Comparison of ENCODE assay signal across 14 cellular contexts in genomic region chr1:201335174-201335870, GRCh38. TPM values are rescaled to one million over a fixed set of nuclear protein-coding genes. Genes with fewer than 3 reads are reported as not detected.
"Had no signal": no experiment of that assay in that cellular context is flagged by ENCODE, and none has a peak within 500 bp of the region (broad histone marks: within the 10 kb centered on the region; RNA-seq: fewer than 3 reads in every experiment).

No MANE protein-coding gene starts in this region.

- DNase-seq: hypothalamus; mucosa of descending colon; naive thymus-derived CD8-positive, alpha-beta T cell; occipital lobe; tibial artery had no signal

- H3K27me3 Mint-ChIP-seq: activated naive CD4-positive, alpha-beta T cell treated with anti-CD3 and anti-CD28 coated beads, Interleukin-2, amount 50 U/mL, for 24 hours had no signal

- H3K9me3 ChIP-seq: mucosa of descending colon, tibial artery had no signal

- H3K36me3 Mint-ChIP-seq: activated naive CD4-positive, alpha-beta T cell treated with anti-CD3 and anti-CD28 coated beads, Interleukin-2, amount 50 U/mL, for 24 hours; brain; naive thymus-derived CD8-positive, alpha-beta T cell had no signal

- H3K36me3 ChIP-seq: tibial artery had no signal

- H3K27me3 ChIP-seq: dorsolateral prefrontal cortex, tibial artery had no signal

- H3K9me3 Mint-ChIP-seq: activated naive CD4-positive, alpha-beta T cell treated with anti-CD3 and anti-CD28 coated beads, Interleukin-2, amount 50 U/mL, for 24 hours; naive thymus-derived CD8-positive, alpha-beta T cell had no signal

- H3K4me3 ChIP-seq: dorsolateral prefrontal cortex, mucosa of descending colon, tibial artery had no signal

- H3K4me1 Mint-ChIP-seq: activated naive CD4-positive, alpha-beta T cell treated with anti-CD3 and anti-CD28 coated beads, Interleukin-2, amount 50 U/mL, for 24 hours; naive thymus-derived CD8-positive, alpha-beta T cell had no signal

- H3K4me1 ChIP-seq: tibial artery had no signal

- H3K27ac Mint-ChIP-seq: activated naive CD4-positive, alpha-beta T cell treated with anti-CD3 and anti-CD28 coated beads, Interleukin-2, amount 50 U/mL, for 24 hours; naive thymus-derived CD8-positive, alpha-beta T cell had no signal

- H3K27ac ChIP-seq: dorsolateral prefrontal cortex, tibial artery had no signal

- H3K4me3 Mint-ChIP-seq: activated naive CD4-positive, alpha-beta T cell treated with anti-CD3 and anti-CD28 coated beads, Interleukin-2, amount 50 U/mL, for 24 hours; brain; naive thymus-derived CD8-positive, alpha-beta T cell had no signal

- ATAC-seq: activated CD4-positive, CD25-positive, alpha-beta regulatory T cell treated with anti-CD3 and anti-CD28 coated beads, Interleukin-2, amount 50 U/mL, for 24 hours; mucosa of descending colon; naive thymus-derived CD8-positive, alpha-beta T cell had no signal

RNA-seq across cellular contexts. Expression of gene TNNT2, which starts 42.2 kb away (rescaled TPM):
- total RNA-seq: cerebellum; fibroblast of lung; lung microvascular endothelial cell; naive thymus-derived CD8-positive, alpha-beta T cell; occipital lobe; pulmonary artery endothelial cell; T-helper 2 cell treated with Interferon-gamma antibody and Interleukin-4, amounts not matched to agents 100 ng/mL and 5 ng/mL, for 36 hours had no signal
- polyA plus RNA-seq: naive thymus-derived CD8-positive, alpha-beta T cell had no signal

RNA-seq across cellular contexts. Expression of gene PKP1, which starts 52.0 kb away (rescaled TPM):
- total RNA-seq: lung microvascular endothelial cell; naive thymus-derived CD8-positive, alpha-beta T cell; T-helper 2 cell treated with Interferon-gamma antibody and Interleukin-4, amounts not matched to agents 100 ng/mL and 5 ng/mL, for 36 hours had no signal
- polyA plus RNA-seq: naive thymus-derived CD8-positive, alpha-beta T cell had no signal
